In genomic region chr1:99005142-99005491, GRCh38 we compare ENCODE assay signal across 11 cellular contexts. TPM values are rescaled to one million over a fixed set of nuclear protein-coding genes. Genes with fewer than 3 reads are reported as not detected.
DNase-seq lines count a peak whose midpoint lies in the region; ATAC-seq and TF ChIP-seq lines count a peak whose summit lies in the region.
"Had no signal": no experiment of that assay in that cellular context is flagged by ENCODE, and none has a peak within 500 bp of the region (broad histone marks: within the 10 kb centered on the region; RNA-seq: fewer than 3 reads in every experiment).

No MANE protein-coding gene starts in this region.

- H3K23ac ChIP-seq in mesenchymal stem cell (ENCODE audit: low read length in 2 of 2): peak overlapping the region in 1 of 2 experiments; percentile 41

- no peak overlapping the region for H3K9ac ChIP-seq in mesenchymal stem cell (ENCODE audit: low read length)

- H4K91ac ChIP-seq in mesenchymal stem cell (ENCODE audit: low read length): no peak overlapping the region

- no peak overlapping the region for H3K4ac ChIP-seq in mesenchymal stem cell (ENCODE audit: low read depth in 1 of 2, low read length in 2 of 2)

- intact Hi-C loops in left ventricle myocardium inferior (cut with micrococcal nuclease): no loop called here
- intact Hi-C loops in aorta (cut with DNase I): no loop called here

- H3K27ac ChIP-seq in left ventricle myocardium inferior (replicated peaks) (no peak overlapping the region), right atrium auricular region (no peak overlapping the region), mesenchymal stem cell (ENCODE audit: low read length, poor library complexity, severe bottlenecking) (no peak overlapping the region), aorta (ENCODE audit: low read depth in 1 of 2, low read length in 2 of 2) (no peak overlapping the region)

- H3K4me2 ChIP-seq in mesenchymal stem cell (ENCODE audit: low read length, poor library complexity, severe bottlenecking): peak overlapping the region; percentile 53

- H3K36me3 ChIP-seq in left ventricle myocardium inferior: no peaks in the 10 kb centered on the region
- H3K36me3 ChIP-seq in right atrium auricular region: no peaks in the 10 kb centered on the region
- H3K36me3 ChIP-seq in mesenchymal stem cell (ENCODE audit: control insufficient read depth in 1 of 2, insufficient read depth in 2 of 2, low read depth in 1 of 2, low read length in 2 of 2): no peaks in the 10 kb centered on the region
- no peaks in the 10 kb centered on the region for H3K36me3 ChIP-seq in aorta (ENCODE audit: control insufficient read depth in 1 of 2, insufficient read depth in 2 of 2, low read length in 1 of 2)

- WGBS in mesenchymal stem cell: 2% methylated on average over 17 of the region's 20 CpGs
- 2% methylated on average over 20 of the region's 20 CpGs for WGBS in aorta, 2 donors

- no peak for TF ChIP-seq CTCF in left ventricle myocardium inferior (IDR thresholded peaks at IDR 0.05; ENCODE audit: borderline replicate concordance)
- no peak for TF ChIP-seq CTCF in right atrium auricular region (IDR thresholded peaks at IDR 0.05)
- TF ChIP-seq CTCF in cardiac fibroblast (IDR thresholded peaks at IDR 0.05; ENCODE audit: low read depth, low read length): no peak

- DNase-seq in left ventricle myocardium inferior: no peak
- DNase-seq in right atrium auricular region (ENCODE audit: low spot score): no peak
- DNase-seq in cardiac fibroblast (ENCODE audit: low read depth in 2 of 2): no peak
- DNase-seq in mesenchymal stem cell: peak; percentile 15
- DNase-seq in aorta: no peak
- DNase-seq in stimulated activated naive CD4-positive, alpha-beta T cell treated with Interleukin-2 at 50 U/mL for 16 hours (lab: John Stamatoyannopoulos, UW): no peak
- DNase-seq in stimulated activated CD4-positive, alpha-beta T cell treated with anti-CD3 and anti-CD28 coated beads, Interleukin-1b, Interleukin-23, amount 100 ng/mL, for 48 hours: no peak

- no peak overlapping the region for H2BK5ac ChIP-seq in mesenchymal stem cell (ENCODE audit: low read depth, low read length, poor library complexity, severe bottlenecking)

- H3K14ac ChIP-seq in mesenchymal stem cell (ENCODE audit: low read length in 2 of 2): no peak overlapping the region

- H2AK5ac ChIP-seq in mesenchymal stem cell (ENCODE audit: low read length, severe bottlenecking): no peak overlapping the region

- H3K9me3 ChIP-seq in left ventricle myocardium inferior (replicated peaks) (no peaks in the 10 kb centered on the region), right atrium auricular region (no peaks in the 10 kb centered on the region), mesenchymal stem cell (ENCODE audit: control insufficient read depth, low read length) (no peaks in the 10 kb centered on the region), aorta (ENCODE audit: control insufficient read depth, low read length) (no peaks in the 10 kb centered on the region)

- H2AFZ ChIP-seq in mesenchymal stem cell (ENCODE audit: low read depth, low read length): no peak overlapping the region

- ATAC-seq in aorta (ENCODE audit: low FRiP score) (no peak), GM21447 (IDR thresholded peaks at IDR 0.05; ENCODE audit: unreplicated experiment) (no peak)

- H3K4me3 ChIP-seq in left ventricle myocardium inferior (peak overlapping the region; percentile 58), right atrium auricular region (peak overlapping the region in 1 of 2 donors; percentile 43), cardiac fibroblast (replicated peaks in 1 of 2; ENCODE audit: low read depth in 2 of 2, low read length in 2 of 2) (peak overlapping the region; percentile 16 to 33), mesenchymal stem cell (ENCODE audit: insufficient read depth in 1 of 2, low read depth in 1 of 2, low read length in 2 of 2) (peak overlapping the region; percentile 54 to 72), aorta (ENCODE audit: low read length in 2 of 2) (peak overlapping the region; percentile 4 to 18)

- H2BK15ac ChIP-seq in mesenchymal stem cell (ENCODE audit: low read depth, poor library complexity, severe bottlenecking): no peak overlapping the region

- peaks cover 94% of the 10 kb centered on the region for H3K27me3 ChIP-seq in left ventricle myocardium inferior (ENCODE audit: low read depth)
- peaks cover 6 to 15% of the 10 kb centered on the region in 2 donors for H3K27me3 ChIP-seq in right atrium auricular region
- peaks cover 12 to 47% of the 10 kb centered on the region in 2 experiments for H3K27me3 ChIP-seq in mesenchymal stem cell (ENCODE audit: control insufficient read depth in 1 of 2, insufficient read depth in 1 of 2, low read length in 2 of 2)
- no peaks in the 10 kb centered on the region for H3K27me3 ChIP-seq in aorta (ENCODE audit: control insufficient read depth in 1 of 2, insufficient read depth in 2 of 2, low read length in 1 of 2)

- no peak overlapping the region for H2BK12ac ChIP-seq in mesenchymal stem cell (ENCODE audit: low read length in 2 of 2)

- no peaks in the 10 kb centered on the region for H3K79me1 ChIP-seq in mesenchymal stem cell (replicated peaks; ENCODE audit: low read length, poor library complexity, severe bottlenecking)

- no peak overlapping the region for H2BK120ac ChIP-seq in mesenchymal stem cell (ENCODE audit: low read depth, low read length)

- no peak overlapping the region for H4K8ac ChIP-seq in mesenchymal stem cell (ENCODE audit: low read length)

- H3K18ac ChIP-seq in mesenchymal stem cell (ENCODE audit: low read depth in 1 of 2, low read length in 2 of 2): no peak overlapping the region

- H3K4me1 ChIP-seq in left ventricle myocardium inferior (peaks cover 17% of the 10 kb centered on the region), right atrium auricular region (peaks cover 0 to 16% of the 10 kb centered on the region in 2 donors), mesenchymal stem cell (ENCODE audit: control insufficient read depth, insufficient read depth, low read depth, low read length) (peaks cover 12% of the 10 kb centered on the region), aorta (ENCODE audit: control insufficient read depth in 1 of 2, insufficient read depth in 2 of 2, low read length in 2 of 2) (no peaks in the 10 kb centered on the region)

RNA-seq across cellular contexts. Expression of gene PLPPR5, which starts 0.5 kb away (rescaled TPM):
- total RNA-seq in left ventricle myocardium inferior (not detected), right atrium auricular region (not detected), aorta (not detected)
- polyA plus RNA-seq in mesenchymal stem cell (2013, experiment 1 of 2): not detected
- not detected for polyA plus RNA-seq in mesenchymal stem cell (2013, experiment 2 of 2)
- polyA plus RNA-seq in aorta: not detected
- total RNA-seq: mucosa of gallbladder, NCI-H460, subcutaneous adipose tissue had no signal
